ENCODE assay signal across 36 cellular contexts in the genomic region with DNA sequence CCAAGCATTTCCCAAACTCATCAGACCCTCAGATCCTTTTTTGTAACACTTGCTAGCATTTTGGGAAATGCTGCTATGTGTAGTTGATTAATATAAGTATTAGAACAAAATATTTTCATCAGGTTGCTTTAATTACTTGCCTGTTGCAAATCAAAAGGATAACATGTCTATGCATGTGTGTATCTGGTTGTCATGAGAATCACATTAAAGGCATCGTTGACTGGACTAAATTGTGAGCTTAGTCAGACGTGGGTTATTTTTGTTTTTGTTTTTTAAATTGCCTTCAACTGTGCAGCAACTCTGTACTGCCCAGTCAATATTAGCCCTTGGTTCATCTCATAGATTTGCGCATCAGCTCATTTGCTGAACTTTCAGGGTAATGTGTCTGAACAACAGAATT.
"Had no signal": no experiment of that assay in that cellular context is flagged by ENCODE, and none has a peak within 500 bp of the region (broad histone marks: within the 10 kb centered on the region; RNA-seq: fewer than 3 reads in every experiment).

No MANE protein-coding gene starts in this region.

- DNase-seq: activated CD4-positive, alpha-beta memory T cell treated with anti-CD3 and anti-CD28 coated beads, Interleukin-2, amount 10 ng/mL, durations not matched to agents 7 days and 5 days; activated CD4-positive, alpha-beta T cell treated with anti-CD3 and anti-CD28 coated beads for 1 hour; activated CD4-positive, alpha-beta T cell treated with anti-CD3 and anti-CD28 coated beads for 4 hours; activated CD4-positive, alpha-beta T cell treated with anti-CD3 and anti-CD28 coated beads, Interleukin-2, amount 10 ng/mL, durations not matched to agents 7 days and 5 days; activated CD4-positive, alpha-beta T cell treated with anti-CD3 and anti-CD28 coated beads, Interleukin-2, amount 50 U/mL, for 4 hours; activated CD8-positive, alpha-beta memory T cell treated with anti-CD3 and anti-CD28 coated beads, Interleukin-2, amount 50 U/mL, for 48 hours; activated effector memory CD4-positive, alpha-beta T cell treated with Interleukin-2 at 50 U/mL for 16 hours; activated gamma-delta T cell treated with Interleukin-2 at 50 U/mL for 16 hours; activated naive CD4-positive, alpha-beta T cell treated with anti-CD3 and anti-CD28 coated beads, Interleukin-2, amount 50 U/mL, for 16 hours; activated naive CD4-positive, alpha-beta T cell treated with Interleukin-2 at 50 U/mL for 16 hours; activated naive CD8-positive, alpha-beta T cell treated with anti-CD3 and anti-CD28 coated beads, Interleukin-2, amount 50 U/mL, for 24 hours; activated T-cell treated with anti-CD3 and anti-CD28 coated beads for 4 hours; activated T-cell treated with anti-CD3 and anti-CD28 coated beads, Interleukin-2, amount 50 U/mL, for 24 hours; activated T-cell treated with anti-CD3 and anti-CD28 coated beads, Interleukin-2, amount 50 U/mL, for 72 hours; adrenal gland; amygdala; aorta; body of pancreas; central memory CD4-positive, alpha-beta T cell; cerebellar nuclear complex; dorsolateral prefrontal cortex; effector memory CD4-positive, alpha-beta T cell; endodermal cell; esophagus squamous epithelium; foreskin fibroblast; gastrocnemius medialis; glutamatergic neuron; heart left ventricle; T-helper 1 cell; T-helper 17 cell; T1000 had no signal

- H3K4me3 Mint-ChIP-seq: activated CD4-positive, alpha-beta memory T cell treated with anti-CD3 and anti-CD28 coated beads, Interleukin-2, amount 10 ng/mL, durations not matched to agents 7 days and 5 days; activated CD4-positive, alpha-beta T cell treated with anti-CD3 and anti-CD28 coated beads, Interleukin-2, amount 10 ng/mL, durations not matched to agents 7 days and 5 days; activated naive CD8-positive, alpha-beta T cell; activated naive CD8-positive, alpha-beta T cell treated with anti-CD3 and anti-CD28 coated beads, Interleukin-2, amount 50 U/mL, for 24 hours; activated T-cell treated with anti-CD3 and anti-CD28 coated beads, Interleukin-2, amount 50 U/mL, for 24 hours; activated T-cell treated with anti-CD3 and anti-CD28 coated beads, Interleukin-2, amount 50 U/mL, for 72 hours; dendritic cell treated with granulocyte-macrophage colony-stimulating factor and Interleukin-4, amounts not matched to agents 40 ng/mL and 50 ng/mL, for 4 days; endodermal cell; T-helper 17 cell; T-helper 2 cell treated with Interferon-gamma antibody and Interleukin-4, amounts not matched to agents 5 μg/mL and 100 μg/mL, for 36 hours had no signal

- H3K4me1 ChIP-seq: heart left ventricle had no signal

- H3K27ac Mint-ChIP-seq: activated CD4-positive, alpha-beta memory T cell treated with anti-CD3 and anti-CD28 coated beads, Interleukin-2, amount 10 ng/mL, durations not matched to agents 7 days and 5 days; activated CD4-positive, alpha-beta T cell treated with anti-CD3 and anti-CD28 coated beads, Interleukin-2, amount 10 ng/mL, durations not matched to agents 7 days and 5 days; activated naive CD8-positive, alpha-beta T cell treated with anti-CD3 and anti-CD28 coated beads, Interleukin-2, amount 50 U/mL, for 24 hours; activated T-cell treated with anti-CD3 and anti-CD28 coated beads, Interleukin-2, amount 50 U/mL, for 24 hours; activated T-cell treated with anti-CD3 and anti-CD28 coated beads, Interleukin-2, amount 50 U/mL, for 72 hours; dendritic cell treated with granulocyte-macrophage colony-stimulating factor and Interleukin-4, amounts not matched to agents 40 ng/mL and 50 ng/mL, for 4 days; endodermal cell; T-helper 17 cell; T-helper 2 cell treated with Interferon-gamma antibody and Interleukin-4, amounts not matched to agents 5 μg/mL and 100 μg/mL, for 36 hours had no signal

- H3K36me3 ChIP-seq: adrenal gland, cardiac muscle cell, gastrocnemius medialis had no signal

- H3K27ac ChIP-seq: adrenal gland, body of pancreas, cardiac muscle cell, coronary artery, dorsolateral prefrontal cortex, esophagus squamous epithelium, gastrocnemius medialis, heart left ventricle had no signal

- H3K4me3 ChIP-seq: adrenal gland, body of pancreas, cardiac muscle cell, coronary artery, dorsolateral prefrontal cortex, esophagus squamous epithelium, gastrocnemius medialis, heart left ventricle had no signal

- ATAC-seq: activated naive CD8-positive, alpha-beta T cell treated with anti-CD3 and anti-CD28 coated beads, Interleukin-2, amount 50 U/mL, for 24 hours; activated T-cell treated with anti-CD3 and anti-CD28 coated beads, Interleukin-2, amount 50 U/mL, for 72 hours; body of pancreas; gastrocnemius medialis; heart left ventricle; T-helper 17 cell had no signal

- H3K27me3 Mint-ChIP-seq: activated CD4-positive, alpha-beta memory T cell treated with anti-CD3 and anti-CD28 coated beads, Interleukin-2, amount 10 ng/mL, durations not matched to agents 7 days and 5 days; activated CD4-positive, alpha-beta T cell treated with anti-CD3 and anti-CD28 coated beads, Interleukin-2, amount 10 ng/mL, durations not matched to agents 7 days and 5 days; activated naive CD8-positive, alpha-beta T cell; activated naive CD8-positive, alpha-beta T cell treated with anti-CD3 and anti-CD28 coated beads, Interleukin-2, amount 50 U/mL, for 24 hours; activated T-cell treated with anti-CD3 and anti-CD28 coated beads, Interleukin-2, amount 50 U/mL, for 24 hours; dendritic cell treated with granulocyte-macrophage colony-stimulating factor and Interleukin-4, amounts not matched to agents 40 ng/mL and 50 ng/mL, for 4 days; T-helper 17 cell had no signal

- H3K27me3 ChIP-seq: adrenal gland, body of pancreas, cardiac muscle cell, dorsolateral prefrontal cortex, esophagus squamous epithelium, gastrocnemius medialis, heart left ventricle had no signal

- H3K9me3 Mint-ChIP-seq: activated CD4-positive, alpha-beta memory T cell treated with anti-CD3 and anti-CD28 coated beads, Interleukin-2, amount 10 ng/mL, durations not matched to agents 7 days and 5 days; activated CD4-positive, alpha-beta T cell treated with anti-CD3 and anti-CD28 coated beads, Interleukin-2, amount 10 ng/mL, durations not matched to agents 7 days and 5 days; activated naive CD8-positive, alpha-beta T cell treated with anti-CD3 and anti-CD28 coated beads, Interleukin-2, amount 50 U/mL, for 24 hours; activated T-cell treated with anti-CD3 and anti-CD28 coated beads, Interleukin-2, amount 50 U/mL, for 24 hours; activated T-cell treated with anti-CD3 and anti-CD28 coated beads, Interleukin-2, amount 50 U/mL, for 72 hours; dendritic cell treated with granulocyte-macrophage colony-stimulating factor and Interleukin-4, amounts not matched to agents 40 ng/mL and 50 ng/mL, for 4 days; endodermal cell; T-helper 2 cell treated with Interferon-gamma antibody and Interleukin-4, amounts not matched to agents 5 μg/mL and 100 μg/mL, for 36 hours had no signal

- H3K9me3 ChIP-seq: adrenal gland, body of pancreas, esophagus squamous epithelium, gastrocnemius medialis, heart left ventricle had no signal
